Comparison of ENCODE assay signal across 8 cellular contexts in genomic region chr12:81450920-81451739, GRCh38.
A peak's percentile ranks its signal among the peaks of the same experiment; 100 is the strongest.
DNase-seq lines count a peak whose midpoint lies in the region; ATAC-seq and TF ChIP-seq lines count a peak whose summit lies in the region.

No MANE protein-coding gene starts in this region.

- H2BK5ac ChIP-seq in H9 (ENCODE audit: insufficient read length, low read length), result no peak overlapping the region

- H4K8ac ChIP-seq in H9 (replicated peaks; ENCODE audit: insufficient read length, low read depth, low read length), result no peak overlapping the region

- H3K4me3 ChIP-seq in thyroid gland (replicated peaks in 1 of 3), result no peak overlapping the region

- no peak overlapping the region for H3K9ac ChIP-seq in H9 (ENCODE audit: extremely low read depth, insufficient read length, low read length)

- H3K23ac ChIP-seq in H9 (ENCODE audit: insufficient read length, low read depth, low read length), result no peak overlapping the region

- peak; percentile 45 for DNase-seq in EH (ENCODE audit: low read depth)
- DNase-seq in H9, result peak; percentile 77
- peak; percentile 61 for DNase-seq in NCI-H2029 (lab: John Stamatoyannopoulos, UW)
- peak; percentile 72 for DNase-seq in amniotic stem cell (lab: John Stamatoyannopoulos, UW)
- peak; percentile 29 to 70 for DNase-seq in hippocampal formation (lab: John Stamatoyannopoulos, UW)
- DNase-seq in thyroid gland, result peak; percentile 32 to 47

- no peak overlapping the region for H2AK5ac ChIP-seq in H9 (ENCODE audit: insufficient read length, low read length)

- H3K79me2 ChIP-seq in H9 (ENCODE audit: insufficient read depth, low read length), result no peaks in the 10 kb centered on the region

- H4K91ac ChIP-seq in H9 (ENCODE audit: insufficient read length, low read depth, low read length), result no peak overlapping the region

- no peak overlapping the region for H2BK12ac ChIP-seq in H9 (ENCODE audit: insufficient read length, low read depth, low read length)

- H3K36me3 Mint-ChIP-seq in H9 (ENCODE audit: insufficient read depth in 1 of 3, low read depth in 3 of 3), result no peaks in the 10 kb centered on the region

- H2AFZ ChIP-seq in H9 (ENCODE audit: low read length), result no peak overlapping the region

- WGBS in H9 (ENCODE audit: extremely low coverage, insufficient read length, low lambda C conversion rate), result no CpG with 5 or more reads among the region's 5 CpGs
- WGBS in thyroid gland, 2 donors, result 35 to 36% methylated on average over 5 of the region's 5 CpGs

- no peaks in the 10 kb centered on the region for H3K36me3 ChIP-seq in thyroid gland

- no peak overlapping the region for H3K4me2 ChIP-seq in H9 (ENCODE audit: insufficient read depth, insufficient read length, low read length)

- H3K9me3 ChIP-seq in H9 (ENCODE audit: control insufficient read depth, low read depth, low read length), result no peaks in the 10 kb centered on the region
- no peaks in the 10 kb centered on the region for H3K9me3 ChIP-seq in thyroid gland

- intact Hi-C loops in thyroid gland (cut with DNase I), result no loop called here

- no peak overlapping the region for H3K27ac Mint-ChIP-seq in H9

- peak; percentile 79 for TF ChIP-seq CTCF in H9 (conservative IDR thresholded peaks at IDR 0.05)
- peak in 5 of 6 experiments; percentile 38 to 68 (median 51) for TF ChIP-seq CTCF in thyroid gland (IDR thresholded peaks at IDR 0.05)

- no peak overlapping the region for H2BK15ac ChIP-seq in H9 (ENCODE audit: low read depth, low read length)

- no peak overlapping the region for H3K18ac ChIP-seq in H9 (ENCODE audit: insufficient read length, low read depth, low read length)

- no peak overlapping the region for H2BK20ac ChIP-seq in H9 (ENCODE audit: low read depth, low read length, poor library complexity, severe bottlenecking)

- H3K4me1 Mint-ChIP-seq in H9, result peaks cover 0 to 4% of the 10 kb centered on the region in 2 experiments; a peak in 2 of 4 replicates

- no peak overlapping the region for H2BK120ac ChIP-seq in H9 (ENCODE audit: low read depth, low read length, poor library complexity, severe bottlenecking)

- H3K4me1 ChIP-seq in H9 (ENCODE audit: insufficient read depth, low read length), result no peaks in the 10 kb centered on the region
- H3K4me1 ChIP-seq in thyroid gland, result no peaks in the 10 kb centered on the region

- H3K4me3 Mint-ChIP-seq in H9, result no peak overlapping the region

- H3K9me3 Mint-ChIP-seq in H9, result 0 out of 5 replicates have a peak, but pooled peaks cover 0 to 4% of the 10 kb centered on the region in 2 experiments

- no peak overlapping the region for H3K14ac ChIP-seq in H9 (ENCODE audit: insufficient read depth, low read length)

- no peaks in the 10 kb centered on the region for H4K20me1 ChIP-seq in H9 (ENCODE audit: control insufficient read depth, insufficient read depth, insufficient read length)

- no peaks in the 10 kb centered on the region for H3K23me2 ChIP-seq in H9 (ENCODE audit: insufficient read length, low read depth, low read length, poor library complexity, severe bottlenecking)

- H4K5ac ChIP-seq in H9 (ENCODE audit: insufficient read length, low read depth, low read length), result no peak overlapping the region

- H3K56ac ChIP-seq in H9 (ENCODE audit: insufficient read length, low read depth, low read length), result no peak overlapping the region

- no peak overlapping the region for H3T11ph ChIP-seq in H9 (ENCODE audit: low read length)

- ATAC-seq in GM19328 (IDR thresholded peaks at IDR 0.05; ENCODE audit: unreplicated experiment) (no peak), HG03045 (IDR thresholded peaks at IDR 0.05; ENCODE audit: unreplicated experiment) (no peak)

- no peak overlapping the region for H3K27ac ChIP-seq in H9 (ENCODE audit: insufficient read length, low read depth, low read length)
- H3K27ac ChIP-seq in thyroid gland, result no peak overlapping the region

- H3K4ac ChIP-seq in H9 (ENCODE audit: low read depth, low read length), result no peak overlapping the region

- H3K27me3 ChIP-seq in H9 (ENCODE audit: insufficient read depth, low read length) (no peaks in the 10 kb centered on the region), thyroid gland (no peaks in the 10 kb centered on the region)

- TF ChIP-seq POLR2A in thyroid gland (IDR thresholded peaks at IDR 0.05), result no peak

- no peaks in the 10 kb centered on the region for H3K79me1 ChIP-seq in H9 (ENCODE audit: insufficient read depth, low read depth, low read length, poor library complexity, severe bottlenecking)

- H3K27me3 Mint-ChIP-seq in H9 (ENCODE audit: low read depth), result no peaks in the 10 kb centered on the region
